Comparison of ENCODE assay signal across 1 cellular context in the genomic region with DNA sequence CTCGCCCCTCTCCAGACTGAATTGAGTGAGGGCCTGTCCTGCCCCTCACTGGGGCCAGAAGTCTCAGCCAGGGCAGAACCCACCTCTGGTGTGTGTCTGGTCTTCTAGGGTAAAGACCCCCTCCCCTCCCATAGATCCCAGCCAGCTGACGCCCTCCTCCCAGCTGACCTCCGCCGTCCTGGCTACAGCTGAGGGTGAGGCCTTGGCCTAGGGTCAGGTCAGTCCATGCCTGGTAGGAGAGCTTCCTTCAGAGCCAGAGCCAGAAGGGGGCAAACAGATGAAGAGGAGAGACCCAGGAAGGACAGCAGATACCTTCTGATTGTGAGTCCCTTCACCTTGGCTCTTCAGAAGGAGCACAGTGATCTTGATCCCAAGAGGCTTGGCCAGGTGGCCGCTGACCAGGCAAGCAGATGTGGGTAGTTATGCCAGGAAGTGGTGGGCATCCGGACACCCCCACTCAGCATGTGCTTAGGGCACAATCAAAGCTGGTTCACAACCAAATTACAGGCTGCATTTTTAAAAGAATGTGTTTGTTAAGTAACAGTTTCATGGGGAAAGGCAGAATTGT.
TF ChIP-seq lines count a peak whose summit lies in the region.

No MANE protein-coding gene starts in this region.

TF ChIP-seq in HCT116, 20 proteins besides CTCF, POLR2A, EP300 and RAD21 (continued from another document):
- TF ChIP-seq, protein P1, sequence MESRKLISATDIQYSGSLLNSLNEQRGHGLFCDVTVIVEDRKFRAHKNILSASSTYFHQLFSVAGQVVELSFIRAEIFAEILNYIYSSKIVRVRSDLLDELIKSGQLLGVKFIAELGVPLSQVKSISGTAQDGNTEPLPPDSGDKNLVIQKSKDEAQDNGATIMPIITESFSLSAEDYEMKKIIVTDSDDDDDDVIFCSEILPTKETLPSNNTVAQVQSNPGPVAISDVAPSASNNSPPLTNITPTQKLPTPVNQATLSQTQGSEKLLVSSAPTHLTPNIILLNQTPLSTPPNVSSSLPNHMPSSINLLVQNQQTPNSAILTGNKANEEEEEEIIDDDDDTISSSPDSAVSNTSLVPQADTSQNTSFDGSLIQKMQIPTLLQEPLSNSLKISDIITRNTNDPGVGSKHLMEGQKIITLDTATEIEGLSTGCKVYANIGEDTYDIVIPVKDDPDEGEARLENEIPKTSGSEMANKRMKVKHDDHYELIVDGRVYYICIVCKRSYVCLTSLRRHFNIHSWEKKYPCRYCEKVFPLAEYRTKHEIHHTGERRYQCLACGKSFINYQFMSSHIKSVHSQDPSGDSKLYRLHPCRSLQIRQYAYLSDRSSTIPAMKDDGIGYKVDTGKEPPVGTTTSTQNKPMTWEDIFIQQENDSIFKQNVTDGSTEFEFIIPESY (IDR thresholded peaks at IDR 0.05; ENCODE audit: extremely low read depth, insufficient replicate concordance, low read length): no peak
- TF ChIP-seq ATF3 (IDR thresholded peaks at IDR 0.05) (no peak), TCF7L2 (IDR thresholded peaks at IDR 0.05; ENCODE audit: borderline replicate concordance, extremely low read depth, insufficient read depth, insufficient read length) (no peak), SIN3A (IDR thresholded peaks at IDR 0.05; ENCODE audit: low read depth) (no peak), CBX3 (IDR thresholded peaks at IDR 0.05; ENCODE audit: low read depth) (no peak), ZNF274 (IDR thresholded peaks at IDR 0.05; ENCODE audit: low read depth, low read length) (no peak), REST (IDR thresholded peaks at IDR 0.05; ENCODE audit: low read depth) (no peak), EZH2phosphoT487 (IDR thresholded peaks at IDR 0.05; ENCODE audit: borderline replicate concordance) (no peak), ELF1 (IDR thresholded peaks at IDR 0.05; ENCODE audit: borderline replicate concordance, low read depth) (no peak)
- TF ChIP-seq, protein P2, sequence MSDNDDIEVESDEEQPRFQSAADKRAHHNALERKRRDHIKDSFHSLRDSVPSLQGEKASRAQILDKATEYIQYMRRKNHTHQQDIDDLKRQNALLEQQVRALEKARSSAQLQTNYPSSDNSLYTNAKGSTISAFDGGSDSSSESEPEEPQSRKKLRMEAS (IDR thresholded peaks at IDR 0.05): no peak
